In the genomic region with DNA sequence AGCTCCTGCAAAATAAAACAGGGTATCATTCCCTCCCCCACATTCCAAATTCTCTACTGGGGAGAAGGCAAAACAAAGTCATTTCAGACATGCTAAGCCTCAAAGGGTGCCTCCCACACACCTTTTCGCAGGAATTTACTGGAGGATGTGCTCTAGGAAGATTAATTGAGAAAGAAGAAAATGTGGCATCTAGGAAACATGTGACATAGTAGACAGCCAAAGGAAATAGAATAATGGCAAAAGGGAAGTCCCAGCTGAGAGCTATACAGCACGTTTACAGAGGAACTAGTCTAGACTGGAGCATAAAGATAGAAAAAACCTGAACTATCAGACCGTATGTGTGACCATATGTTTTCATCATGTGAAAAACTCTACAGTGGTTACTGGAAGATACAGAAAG, we compare ENCODE assay signal across 15 cellular contexts. TPM values are rescaled to one million over a fixed set of nuclear protein-coding genes. Genes with fewer than 3 reads are reported as not detected.
DNase-seq lines count a peak whose midpoint lies in the region; ATAC-seq and TF ChIP-seq lines count a peak whose summit lies in the region.
"Had no signal": no experiment of that assay in that cellular context is flagged by ENCODE, and none has a peak within 500 bp of the region (broad histone marks: within the 10 kb centered on the region; RNA-seq: fewer than 3 reads in every experiment).

No MANE protein-coding gene starts in this region.

- H3K27ac ChIP-seq in OCI-LY7 (ENCODE audit: low read depth, low read length, poor library complexity, severe bottlenecking), result no peak overlapping the region
- H3K27ac ChIP-seq: C4-2B, parathyroid adenoma, thoracic aorta had no signal

- H3K36me3 Mint-ChIP-seq in IgD-negative memory B cell, result peaks cover 9% of the 10 kb centered on the region

- no peak overlapping the region for H2AFZ ChIP-seq in OCI-LY7 (ENCODE audit: low read length)
- H2AFZ ChIP-seq: parathyroid adenoma had no signal

- H3K4me2 ChIP-seq in OCI-LY7 (ENCODE audit: low read length), result peak overlapping the region; percentile 8; the same call in 1 of the 2 replicates

- peaks cover 17% of the 10 kb centered on the region for H3K36me3 ChIP-seq in OCI-LY7 (ENCODE audit: insufficient read depth, low read length)
- H3K36me3 ChIP-seq: thoracic aorta had no signal

- DNase-seq in OCI-LY7 (ENCODE audit: low spot score) (peak; percentile 4), germinal center (ENCODE audit: low spot score) (peak; percentile 3), superior temporal gyrus (ENCODE audit: extremely low spot score) (peak; percentile 52), cerebellar nuclear complex (lab: John Stamatoyannopoulos, UW) (no peak), NCI-H2081 (lab: John Stamatoyannopoulos, UW) (no peak)
- DNase-seq: activated CD4-positive, alpha-beta T cell treated with anti-CD3 and anti-CD28 coated beads, Interleukin-2, amount 10 ng/mL, durations not matched to agents 7 days and 5 days; activated naive CD8-positive, alpha-beta T cell treated with anti-CD3 and anti-CD28 coated beads, Interleukin-2, amount 10 ng/mL, durations not matched to agents 7 days and 5 days; activated T-cell treated with anti-CD3 and anti-CD28 coated beads, Interleukin-2, amount 50 U/mL, for 1 hour; MG63; NCI-H345 had no signal

- H3K4me3 ChIP-seq in OCI-LY7 (ENCODE audit: low read depth, low read length, poor library complexity, severe bottlenecking), result no peak overlapping the region
- H3K4me3 ChIP-seq: MG63, thoracic aorta had no signal

- peaks cover 3 to 13% (median 9%) of the 10 kb centered on the region in 3 donors for H3K4me1 Mint-ChIP-seq in IgD-negative memory B cell
- H3K4me1 Mint-ChIP-seq: activated naive CD8-positive, alpha-beta T cell treated with anti-CD3 and anti-CD28 coated beads, Interleukin-2, amount 10 ng/mL, durations not matched to agents 7 days and 5 days had no signal

- POLR2A ChIA-PET in OCI-LY7 (lab: Charles Lee), result interaction anchor here (0.6 to 1.4 kb wide), 5 partner anchors 10 to 853 kb away, joined by 3 to 4 read pairs (median 3); no protein-coding TSS in a partner anchor

- H3K9me3 ChIP-seq in OCI-LY7 (ENCODE audit: low read length), result no peaks in the 10 kb centered on the region
- H3K9me3 ChIP-seq: MG63, thoracic aorta had no signal

- no peaks in the 10 kb centered on the region for H3K9me3 Mint-ChIP-seq in IgD-negative memory B cell
- H3K9me3 Mint-ChIP-seq: activated CD4-positive, alpha-beta T cell treated with anti-CD3 and anti-CD28 coated beads, Interleukin-2, amount 10 ng/mL, durations not matched to agents 7 days and 5 days; activated naive CD8-positive, alpha-beta T cell treated with anti-CD3 and anti-CD28 coated beads, Interleukin-2, amount 10 ng/mL, durations not matched to agents 7 days and 5 days had no signal

- no peaks in the 10 kb centered on the region for H4K20me1 ChIP-seq in OCI-LY7 (ENCODE audit: insufficient read depth, low read length)

- no peaks in the 10 kb centered on the region for H3K9me2 ChIP-seq in OCI-LY7 (ENCODE audit: insufficient read depth, low read length)

- H3K4me1 ChIP-seq in OCI-LY7 (ENCODE audit: insufficient read depth, low read length, poor library complexity, severe bottlenecking), result peaks cover 7% of the 10 kb centered on the region
- H3K4me1 ChIP-seq: parathyroid adenoma had no signal

- H3K79me2 ChIP-seq in OCI-LY7 (ENCODE audit: insufficient read depth, low read depth, low read length), result no peaks in the 10 kb centered on the region
- H3K79me2 ChIP-seq: parathyroid adenoma had no signal

- no peak overlapping the region for H3K4me3 Mint-ChIP-seq in IgD-negative memory B cell
- H3K4me3 Mint-ChIP-seq: activated CD4-positive, alpha-beta T cell treated with anti-CD3 and anti-CD28 coated beads, Interleukin-2, amount 10 ng/mL, durations not matched to agents 7 days and 5 days; activated naive CD8-positive, alpha-beta T cell treated with anti-CD3 and anti-CD28 coated beads, Interleukin-2, amount 10 ng/mL, durations not matched to agents 7 days and 5 days had no signal

- TF ChIP-seq CTCF in OCI-LY7 (conservative IDR thresholded peaks at IDR 0.05; ENCODE audit: low read length), result no peak

- no peak for ATAC-seq in HG02884 (IDR thresholded peaks at IDR 0.05; ENCODE audit: unreplicated experiment)

- H3K27me3 Mint-ChIP-seq in IgD-negative memory B cell, result no peaks in the 10 kb centered on the region
- H3K27me3 Mint-ChIP-seq: activated CD4-positive, alpha-beta T cell treated with anti-CD3 and anti-CD28 coated beads, Interleukin-2, amount 10 ng/mL, durations not matched to agents 7 days and 5 days; activated naive CD8-positive, alpha-beta T cell treated with anti-CD3 and anti-CD28 coated beads, Interleukin-2, amount 10 ng/mL, durations not matched to agents 7 days and 5 days had no signal

- CTCF ChIA-PET in OCI-LY7 (lab: Charles Lee; ENCODE audit: unreplicated experiment), result no interaction called here

- H3K27ac Mint-ChIP-seq in IgD-negative memory B cell, result peak overlapping the region in 2 of 3 donors; percentile 73 to 92
- H3K27ac Mint-ChIP-seq: activated CD4-positive, alpha-beta T cell treated with anti-CD3 and anti-CD28 coated beads, Interleukin-2, amount 10 ng/mL, durations not matched to agents 7 days and 5 days; activated naive CD8-positive, alpha-beta T cell treated with anti-CD3 and anti-CD28 coated beads, Interleukin-2, amount 10 ng/mL, durations not matched to agents 7 days and 5 days had no signal

- BruUV-seq in OCI-LY7 (replicated peaks; lab: Mats Ljungman, UMichigan), result no TSS peak

- intact Hi-C loops in OCI-LY7 (cut with micrococcal nuclease; ENCODE audit: unreplicated experiment), result no loop called here

RNA-seq across cellular contexts. Expression of a gene that starts 58.8 kb away (rescaled TPM):
- not detected for polyA plus RNA-seq in IgD-negative memory B cell
- 7.4 and 9.6 TPM in 2 replicates for total RNA-seq in OCI-LY7 (2014; rRNA removed; shearing (Covaris generic))
- 13.8 and 14.6 TPM in 2 replicates for total RNA-seq in OCI-LY7 (2022)

Comparison
In these comparisons a context has a peak if more than half of its experiments do, and no peak if none do; other contexts are left out.
1. DNase-seq: peak in OCI-LY7 (single experiment), germinal center (single experiment) and superior temporal gyrus (single experiment); none in cerebellar nuclear complex (0 of 2) and NCI-H2081 (0 of 2).